26 cellular contexts compared by ENCODE assay signal in the genomic region with DNA sequence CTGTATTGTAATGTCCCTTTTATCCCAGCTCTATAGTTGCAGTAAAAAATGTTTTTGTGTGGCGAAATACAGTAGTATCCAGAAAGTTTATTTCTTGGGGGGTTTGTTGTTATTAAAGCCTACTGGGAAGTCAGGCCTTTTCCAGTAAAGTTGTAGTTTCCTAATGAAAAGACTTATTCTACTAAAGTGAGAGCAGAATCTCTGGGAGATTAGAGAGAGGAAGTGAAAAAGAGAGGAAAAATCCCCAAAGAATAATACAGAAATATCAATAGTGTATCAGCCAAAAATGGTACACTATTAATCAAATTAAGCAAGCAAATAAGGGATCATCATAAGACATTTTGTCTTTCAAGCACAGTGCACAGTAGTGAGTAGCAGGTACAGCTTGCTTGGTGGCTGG.
"Had no signal": no experiment of that assay in that cellular context is flagged by ENCODE, and none has a peak within 500 bp of the region (broad histone marks: within the 10 kb centered on the region; RNA-seq: fewer than 3 reads in every experiment).

No MANE protein-coding gene starts in this region.

- H3K4me3 ChIP-seq: breast epithelium, colonic mucosa, dorsolateral prefrontal cortex, esophagus muscularis mucosa, hepatocyte, left ventricle myocardium inferior, sigmoid colon, smooth muscle cell, uterus had no signal

- H3K36me3 Mint-ChIP-seq: activated naive CD8-positive, alpha-beta T cell treated with anti-CD3 and anti-CD28 coated beads for 36 hours; stimulated activated naive B cell treated with anti-CD40 and anti-IgM and Interleukin-4, amounts not matched to agents 10 μg/mL and 1 μg/mL and 100 μg/mL, for 72 hours had no signal

- H3K27me3 Mint-ChIP-seq: progenitor cell of endocrine pancreas; stimulated activated naive B cell treated with anti-CD40 and anti-IgM and Interleukin-4, amounts not matched to agents 10 μg/mL and 1 μg/mL and 100 μg/mL, for 72 hours had no signal

- H3K4me2 ChIP-seq: hepatocyte, smooth muscle cell had no signal

- H3K9me3 Mint-ChIP-seq: activated CD4-positive, alpha-beta T cell treated with anti-CD3 and anti-CD28 coated beads, Interleukin-2, amount 10 ng/mL, durations not matched to agents 7 days and 5 days; activated naive CD8-positive, alpha-beta T cell treated with anti-CD3 and anti-CD28 coated beads for 36 hours; activated T-cell treated with anti-CD3 and anti-CD28 coated beads, Interleukin-2, amount 50 U/mL, for 24 hours; activated T-helper 2 cell treated with anti-CD3 and anti-CD28 coated beads, Interferon-gamma antibody, Interleukin-2, Interleukin-4, amounts not matched to agents 10 μg/mL and 5 μg/mL and 100 μg/mL, durations not matched to agents 14 hours and 24 hours and 36 hours; neural crest cell; T-helper 2 cell treated with Interferon-gamma antibody and Interleukin-4, amounts not matched to agents 5 μg/mL and 100 μg/mL, for 36 hours had no signal

- H3K36me3 ChIP-seq: breast epithelium, colonic mucosa, esophagus muscularis mucosa, left ventricle myocardium inferior, sigmoid colon, uterus had no signal

- ATAC-seq: activated CD4-positive, CD25-positive, alpha-beta regulatory T cell treated with anti-CD3 and anti-CD28 coated beads, Interleukin-2, amount 50 U/mL, for 24 hours; stimulated activated naive B cell treated with anti-CD40 and anti-IgM and Interleukin-4, amounts not matched to agents 10 μg/mL and 1 μg/mL and 100 μg/mL, for 72 hours had no signal

- H3K4me1 ChIP-seq: breast epithelium, colonic mucosa, esophagus muscularis mucosa, left ventricle myocardium inferior, sigmoid colon, uterus had no signal

- H3K4me3 Mint-ChIP-seq: neural crest cell had no signal

- H3K27ac ChIP-seq: breast epithelium, colonic mucosa, dorsolateral prefrontal cortex, esophagus muscularis mucosa, hepatocyte, left ventricle myocardium inferior, sigmoid colon, uterus, VCaP had no signal

- H3K27me3 ChIP-seq: breast epithelium, colonic mucosa, dorsolateral prefrontal cortex, esophagus muscularis mucosa, hepatocyte, sigmoid colon, uterus had no signal

- H2AFZ ChIP-seq: hepatocyte had no signal

- DNase-seq: activated CD4-positive, alpha-beta T cell treated with anti-CD3 and anti-CD28 coated beads, Interleukin-2, amount 10 ng/mL, durations not matched to agents 7 days and 5 days; activated naive CD4-positive, alpha-beta T cell; activated naive CD8-positive, alpha-beta T cell treated with anti-CD3 and anti-CD28 coated beads for 36 hours; activated T-cell treated with anti-CD3 and anti-CD28 coated beads, Interleukin-2, amount 50 U/mL, for 24 hours; amniotic stem cell; colonic mucosa; dorsolateral prefrontal cortex; glutamatergic neuron; left ventricle myocardium inferior; midbrain; retina; sigmoid colon; stimulated activated CD4-positive, alpha-beta T cell treated with anti-CD3 and anti-CD28 coated beads, Interleukin-15, amount 100 ng/mL, for 24 hours; stimulated activated naive B cell treated with anti-CD40 and anti-IgM and Interleukin-4, amounts not matched to agents 10 μg/mL and 1 μg/mL and 100 μg/mL, for 72 hours; trophoblast cell; uterus had no signal

- H3K27ac Mint-ChIP-seq: activated CD4-positive, alpha-beta T cell treated with anti-CD3 and anti-CD28 coated beads, Interleukin-2, amount 10 ng/mL, durations not matched to agents 7 days and 5 days; activated naive CD8-positive, alpha-beta T cell treated with anti-CD3 and anti-CD28 coated beads for 36 hours; activated T-cell treated with anti-CD3 and anti-CD28 coated beads, Interleukin-2, amount 50 U/mL, for 24 hours; activated T-helper 2 cell treated with anti-CD3 and anti-CD28 coated beads, Interferon-gamma antibody, Interleukin-2, Interleukin-4, amounts not matched to agents 10 μg/mL and 5 μg/mL and 100 μg/mL, durations not matched to agents 14 hours and 24 hours and 36 hours; progenitor cell of endocrine pancreas; stimulated activated naive B cell treated with anti-CD40 and anti-IgM and Interleukin-4, amounts not matched to agents 10 μg/mL and 1 μg/mL and 100 μg/mL, for 72 hours; T-helper 2 cell treated with Interferon-gamma antibody and Interleukin-4, amounts not matched to agents 5 μg/mL and 100 μg/mL, for 36 hours had no signal

- H3K79me2 ChIP-seq: hepatocyte had no signal

- H3K9me3 ChIP-seq: breast epithelium, colonic mucosa, esophagus muscularis mucosa, sigmoid colon, uterus had no signal
